ENCODE assay signal across 8 cellular contexts in the genomic region with DNA sequence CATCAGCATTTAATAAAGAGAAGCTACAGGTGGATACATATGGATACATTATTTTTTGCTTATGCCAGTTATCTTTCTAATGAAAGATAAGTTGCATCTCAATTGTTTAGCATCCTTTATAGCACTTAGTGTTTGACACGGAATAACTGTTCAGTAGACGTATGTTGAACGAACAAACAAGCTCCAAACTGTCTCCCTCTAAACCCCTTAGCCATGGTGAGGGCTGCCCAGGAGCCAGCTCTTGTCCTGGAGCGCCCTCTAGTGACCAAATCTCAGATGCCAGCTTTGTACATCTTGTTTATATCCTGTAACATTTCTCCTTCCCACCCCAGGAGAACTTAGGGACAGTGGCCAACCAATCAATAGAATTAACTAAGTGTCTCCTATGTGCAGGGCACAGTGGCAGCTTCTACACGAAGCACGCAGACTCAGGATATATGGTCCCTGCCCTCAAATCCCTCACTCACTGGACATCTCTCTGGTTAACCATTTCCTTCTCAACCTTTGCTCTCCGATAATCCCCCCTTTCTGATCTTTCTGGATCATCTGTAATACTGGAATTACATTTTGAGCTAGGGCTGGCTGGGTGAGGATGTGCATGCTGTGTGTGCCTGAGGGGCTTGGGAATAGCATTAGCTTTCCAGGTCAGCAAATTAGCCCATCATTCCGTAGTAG. TPM values are rescaled to one million over a fixed set of nuclear protein-coding genes. Genes with fewer than 3 reads are reported as not detected.
DNase-seq lines count a peak whose midpoint lies in the region; ATAC-seq and TF ChIP-seq lines count a peak whose summit lies in the region.

No MANE protein-coding gene starts in this region.

- TF ChIP-seq CTCF in VCaP (conservative IDR thresholded peaks at IDR 0.05): peak; percentile 96
- peak; percentile 94 for TF ChIP-seq CTCF in kidney epithelial cell (IDR thresholded peaks at IDR 0.05; ENCODE audit: insufficient read depth, low read length, poor library complexity, severe bottlenecking)

- H3K4me3 ChIP-seq in kidney epithelial cell (ENCODE audit: low read depth, low read length): no peak overlapping the region

- ATAC-seq in HG03097 (IDR thresholded peaks at IDR 0.05; ENCODE audit: low FRiP score, unreplicated experiment): no peak

- H3K36me3 ChIP-seq in kidney epithelial cell (ENCODE audit: control insufficient read depth, insufficient read depth, low read length): no peaks in the 10 kb centered on the region

- peak; percentile 89 for DNase-seq in CD1c-positive myeloid dendritic cell (ENCODE audit: extremely low spot score)
- DNase-seq in HCEC 1CT: peak; percentile 60
- peak; percentile 42 for DNase-seq in NCI-H226
- DNase-seq in T47D (ENCODE audit: low read depth in 1 of 2, low spot score in 1 of 2): peak; percentile 60 to 75
- peak; percentile 12 for DNase-seq in kidney epithelial cell (ENCODE audit: low read depth)
- DNase-seq in stimulated activated CD4-positive, alpha-beta T cell treated with anti-CD3 and anti-CD28 coated beads, Interleukin-1b, Interleukin-23, amount 100 ng/mL, for 48 hours: peak; percentile 78

- H3K27me3 ChIP-seq in kidney epithelial cell (ENCODE audit: control insufficient read depth, insufficient read depth, low read length): peaks cover 5% of the 10 kb centered on the region

- H3K27ac ChIP-seq in VCaP: no peak overlapping the region

- in situ Hi-C loops in T47D (cut with HindIII; ENCODE audit: low pct_unique_long_range_greater_than_20kb, low sequenced_read_pairs): no loop called here

RNA-seq across cellular contexts. Expression of a gene that starts 22.9 kb away (rescaled TPM):
- not detected in 2 replicates for total RNA-seq in kidney epithelial cell

RNA-seq across cellular contexts. Expression of a gene that starts 45.1 kb away (rescaled TPM):
- not detected in 2 replicates for total RNA-seq in kidney epithelial cell

Comparison
In these comparisons a context has a peak if more than half of its experiments do, and no peak if none do; other contexts are left out.
1. DNase-seq: peak in every context shown above with its lines; median percentile 89 in CD1c-positive myeloid dendritic cell; 78 in stimulated activated CD4-positive, alpha-beta T cell treated with anti-CD3 and anti-CD28 coated beads, Interleukin-1b, Interleukin-23, amount 100 ng/mL, for 48 hours; 68 in T47D; 60 in HCEC 1CT; 42 in NCI-H226; 12 in kidney epithelial cell.